Comparison of ENCODE assay signal across 2 cellular contexts in the genomic region with DNA sequence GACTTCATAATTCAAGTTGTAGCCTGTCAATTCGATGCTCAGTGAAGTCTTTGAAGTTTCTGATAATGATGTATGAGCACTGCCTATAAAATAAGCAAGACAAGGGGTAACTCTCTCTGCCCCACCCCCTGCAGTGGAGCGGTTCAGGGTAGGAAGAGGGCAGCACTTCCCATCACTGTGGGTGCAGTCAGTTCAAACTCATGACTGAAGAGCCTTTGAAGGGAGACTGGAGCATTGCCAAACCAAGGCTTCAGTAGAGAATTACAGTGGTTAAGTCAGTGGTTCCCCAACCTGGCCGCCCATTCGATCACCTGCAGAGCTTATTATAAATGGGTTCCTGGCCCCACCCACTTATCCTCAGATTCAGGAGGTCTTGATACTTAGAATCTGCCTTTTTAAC.
TF ChIP-seq lines count a peak whose summit lies in the region.

No MANE protein-coding gene starts in this region.

TF ChIP-seq in HepG2, 621 proteins besides CTCF, POLR2A, EP300 and RAD21 (continued from another document):
- TF ChIP-seq CBX2 (IDR thresholded peaks at IDR 0.05; ENCODE audit: low read depth, low read length) (no peak), CBX2 (CRISPR knock-in tag; IDR thresholded peaks at IDR 0.05; ENCODE audit: low read depth) (no peak), ZNF543 (CRISPR knock-in tag; IDR thresholded peaks at IDR 0.05) (no peak), ZMAT3 (CRISPR knock-in tag; conservative IDR thresholded peaks at IDR 0.05) (no peak), ZNF557 (CRISPR knock-in tag; IDR thresholded peaks at IDR 0.05) (no peak), YEATS2 (CRISPR knock-in tag; IDR thresholded peaks at IDR 0.05; ENCODE audit: borderline replicate concordance) (no peak), CBX1 (IDR thresholded peaks at IDR 0.05; ENCODE audit: low read depth) (no peak), ZFP37 (CRISPR knock-in tag; IDR thresholded peaks at IDR 0.05; ENCODE audit: borderline replicate concordance) (no peak), PITX1 (CRISPR knock-in tag; IDR thresholded peaks at IDR 0.05) (no peak)
- TF ChIP-seq, protein P1, sequence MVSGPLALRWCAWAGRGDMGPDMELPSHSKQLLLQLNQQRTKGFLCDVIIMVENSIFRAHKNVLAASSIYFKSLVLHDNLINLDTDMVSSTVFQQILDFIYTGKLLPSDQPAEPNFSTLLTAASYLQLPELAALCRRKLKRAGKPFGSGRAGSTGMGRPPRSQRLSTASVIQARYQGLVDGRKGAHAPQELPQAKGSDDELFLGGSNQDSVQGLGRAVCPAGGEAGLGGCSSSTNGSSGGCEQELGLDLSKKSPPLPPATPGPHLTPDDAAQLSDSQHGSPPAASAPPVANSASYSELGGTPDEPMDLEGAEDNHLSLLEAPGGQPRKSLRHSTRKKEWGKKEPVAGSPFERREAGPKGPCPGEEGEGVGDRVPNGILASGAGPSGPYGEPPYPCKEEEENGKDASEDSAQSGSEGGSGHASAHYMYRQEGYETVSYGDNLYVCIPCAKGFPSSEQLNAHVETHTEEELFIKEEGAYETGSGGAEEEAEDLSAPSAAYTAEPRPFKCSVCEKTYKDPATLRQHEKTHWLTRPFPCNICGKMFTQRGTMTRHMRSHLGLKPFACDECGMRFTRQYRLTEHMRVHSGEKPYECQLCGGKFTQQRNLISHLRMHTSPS (CRISPR knock-in tag; IDR thresholded peaks at IDR 0.05; ENCODE audit: low read depth): no peak

TF ChIP-seq in K562, 482 proteins besides CTCF, POLR2A, EP300 and RAD21 (continued from another document):
- peak; percentile 50 for TF ChIP-seq NFIC (IDR thresholded peaks at IDR 0.05)
- TF ChIP-seq MEIS2 (IDR thresholded peaks at IDR 0.05; ENCODE audit: partially characterized antibody): peak; percentile 19
